ENCODE assay signal across 1 cellular context in genomic region chr7:106285051-106285800, GRCh38.
TF ChIP-seq lines count a peak whose summit lies in the region.

No MANE protein-coding gene starts in this region.

TF ChIP-seq in HepG2, 621 proteins besides CTCF, POLR2A, EP300 and RAD21 (continued from another document and continues in another):
- no peak for TF ChIP-seq ZNF784 (CRISPR knock-in tag; IDR thresholded peaks at IDR 0.05; ENCODE audit: borderline replicate concordance)
- TF ChIP-seq ATF5 (CRISPR knock-in tag; IDR thresholded peaks at IDR 0.05; ENCODE audit: low read depth): no peak
- peak; percentile 73 for TF ChIP-seq ZBTB14 (CRISPR knock-in tag; IDR thresholded peaks at IDR 0.05)
- TF ChIP-seq ISL2 (CRISPR knock-in tag; IDR thresholded peaks at IDR 0.05): 0 out of 2 replicates have a peak, but pooled peaks have one; percentile 26
- peak; percentile 54 for TF ChIP-seq TOPORS (CRISPR knock-in tag; IDR thresholded peaks at IDR 0.05)
- TF ChIP-seq ZNF83 (CRISPR knock-in tag; IDR thresholded peaks at IDR 0.05; ENCODE audit: borderline replicate concordance): peak; percentile 44; the same call in 1 of the 2 replicates
- TF ChIP-seq ZNF589 (CRISPR knock-in tag; conservative IDR thresholded peaks at IDR 0.05): peak; percentile 89; the same call in 1 of the 2 replicates
- peak; percentile 75; the same call in 1 of the 2 replicates for TF ChIP-seq ATF7-NPFF (CRISPR knock-in tag; IDR thresholded peaks at IDR 0.05; ENCODE audit: low read depth)
- no peak for TF ChIP-seq REXO4 (CRISPR knock-in tag; IDR thresholded peaks at IDR 0.05; ENCODE audit: borderline replicate concordance)
- TF ChIP-seq, protein P1, sequence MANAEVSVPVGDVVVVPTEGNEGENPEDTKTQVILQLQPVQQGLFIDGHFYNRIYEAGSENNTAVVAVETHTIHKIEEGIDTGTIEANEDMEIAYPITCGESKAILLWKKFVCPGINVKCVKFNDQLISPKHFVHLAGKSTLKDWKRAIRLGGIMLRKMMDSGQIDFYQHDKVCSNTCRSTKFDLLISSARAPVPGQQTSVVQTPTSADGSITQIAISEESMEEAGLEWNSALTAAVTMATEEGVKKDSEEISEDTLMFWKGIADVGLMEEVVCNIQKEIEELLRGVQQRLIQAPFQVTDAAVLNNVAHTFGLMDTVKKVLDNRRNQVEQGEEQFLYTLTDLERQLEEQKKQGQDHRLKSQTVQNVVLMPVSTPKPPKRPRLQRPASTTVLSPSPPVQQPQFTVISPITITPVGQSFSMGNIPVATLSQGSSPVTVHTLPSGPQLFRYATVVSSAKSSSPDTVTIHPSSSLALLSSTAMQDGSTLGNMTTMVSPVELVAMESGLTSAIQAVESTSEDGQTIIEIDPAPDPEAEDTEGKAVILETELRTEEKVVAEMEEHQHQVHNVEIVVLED (CRISPR knock-in tag; IDR thresholded peaks at IDR 0.05; ENCODE audit: borderline replicate concordance): peak; percentile 86
- TF ChIP-seq EHMT2 (IDR thresholded peaks at IDR 0.05; ENCODE audit: borderline replicate concordance, low read depth, low read length): no peak
- TF ChIP-seq ZNF839 (CRISPR knock-in tag; IDR thresholded peaks at IDR 0.05; ENCODE audit: borderline replicate concordance): no peak
- TF ChIP-seq TRAFD1 (CRISPR knock-in tag; IDR thresholded peaks at IDR 0.05; ENCODE audit: borderline replicate concordance): no peak
- TF ChIP-seq SAFB2 (CRISPR knock-in tag; IDR thresholded peaks at IDR 0.05; ENCODE audit: borderline replicate concordance, low read depth): peak; percentile 56; the same call in 1 of the 2 replicates
- TF ChIP-seq, protein P2, sequence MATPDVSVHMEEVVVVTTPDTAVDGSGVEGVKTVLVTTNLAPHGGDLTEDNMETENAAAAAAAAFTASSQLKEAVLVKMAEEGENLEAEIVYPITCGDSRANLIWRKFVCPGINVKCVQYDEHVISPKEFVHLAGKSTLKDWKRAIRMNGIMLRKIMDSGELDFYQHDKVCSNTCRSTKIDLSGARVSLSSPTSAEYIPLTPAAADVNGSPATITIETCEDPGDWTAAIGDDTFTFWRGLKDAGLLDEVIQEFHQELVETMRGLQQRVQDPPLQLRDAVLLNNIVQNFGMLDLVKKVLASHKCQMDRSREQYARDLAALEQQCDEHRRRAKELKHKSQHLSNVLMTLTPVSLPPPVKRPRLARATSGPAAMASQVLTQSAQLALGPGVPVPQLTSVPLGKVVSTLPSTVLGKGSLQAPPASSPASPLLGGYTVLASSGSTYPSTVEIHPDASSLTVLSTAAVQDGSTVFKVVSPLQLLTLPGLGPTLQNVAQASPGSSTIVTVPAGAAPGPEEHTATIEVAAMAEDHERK (CRISPR knock-in tag; IDR thresholded peaks at IDR 0.05; ENCODE audit: low read depth): no peak
- TF ChIP-seq HNF1B (CRISPR knock-in tag; IDR thresholded peaks at IDR 0.05): peak; percentile 3; the same call in 1 of the 2 replicates
- TF ChIP-seq ZFP62 (CRISPR knock-in tag; IDR thresholded peaks at IDR 0.05): no peak
- TF ChIP-seq, protein P3, sequence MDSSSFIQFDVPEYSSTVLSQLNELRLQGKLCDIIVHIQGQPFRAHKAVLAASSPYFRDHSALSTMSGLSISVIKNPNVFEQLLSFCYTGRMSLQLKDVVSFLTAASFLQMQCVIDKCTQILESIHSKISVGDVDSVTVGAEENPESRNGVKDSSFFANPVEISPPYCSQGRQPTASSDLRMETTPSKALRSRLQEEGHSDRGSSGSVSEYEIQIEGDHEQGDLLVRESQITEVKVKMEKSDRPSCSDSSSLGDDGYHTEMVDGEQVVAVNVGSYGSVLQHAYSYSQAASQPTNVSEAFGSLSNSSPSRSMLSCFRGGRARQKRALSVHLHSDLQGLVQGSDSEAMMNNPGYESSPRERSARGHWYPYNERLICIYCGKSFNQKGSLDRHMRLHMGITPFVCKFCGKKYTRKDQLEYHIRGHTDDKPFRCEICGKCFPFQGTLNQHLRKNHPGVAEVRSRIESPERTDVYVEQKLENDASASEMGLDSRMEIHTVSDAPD (CRISPR knock-in tag; IDR thresholded peaks at IDR 0.05): peak; percentile 59; the same call in 1 of the 2 replicates
- peak; percentile 53 for TF ChIP-seq MIER3 (CRISPR knock-in tag; IDR thresholded peaks at IDR 0.05; ENCODE audit: borderline replicate concordance)
- TF ChIP-seq ZSCAN25 (CRISPR knock-in tag; IDR thresholded peaks at IDR 0.05): no peak; the same call in 1 of the 2 replicates
- peak; percentile 75; the same call in 1 of the 2 replicates for TF ChIP-seq SKIL (CRISPR knock-in tag; IDR thresholded peaks at IDR 0.05; ENCODE audit: borderline replicate concordance)
- TF ChIP-seq MAFG (CRISPR knock-in tag; IDR thresholded peaks at IDR 0.05): no peak
- TF ChIP-seq ZNF569 (CRISPR knock-in tag; IDR thresholded peaks at IDR 0.05; ENCODE audit: borderline replicate concordance): peak; percentile 77; the same call in 1 of the 2 replicates
- no peak for TF ChIP-seq TSC22D2 (CRISPR knock-in tag; IDR thresholded peaks at IDR 0.05; ENCODE audit: borderline replicate concordance)
- TF ChIP-seq ZNF296 (CRISPR knock-in tag; conservative IDR thresholded peaks at IDR 0.05): no peak
- TF ChIP-seq ZNF407 (CRISPR knock-in tag; IDR thresholded peaks at IDR 0.05; ENCODE audit: not compliant biosample characterization): no peak
- TF ChIP-seq HBP1 (CRISPR knock-in tag; IDR thresholded peaks at IDR 0.05; ENCODE audit: low read depth): peak; percentile 72; the same call in 1 of the 2 replicates
- TF ChIP-seq RFX5 (IDR thresholded peaks at IDR 0.05; ENCODE audit: low read depth, low read length): no peak
- peak; percentile 49; the same call in 1 of the 2 replicates for TF ChIP-seq GATAD2A (CRISPR knock-in tag; IDR thresholded peaks at IDR 0.05)
- TF ChIP-seq TMF1 (CRISPR knock-in tag; IDR thresholded peaks at IDR 0.05; ENCODE audit: low read depth): no peak
- no peak for TF ChIP-seq MED8 (CRISPR knock-in tag; IDR thresholded peaks at IDR 0.05; ENCODE audit: insufficient replicate concordance)
